ENCODE assay signal across 1 cellular context in genomic region chr2:95388878-95389255, GRCh38.
TF ChIP-seq lines count a peak whose summit lies in the region.

No MANE protein-coding gene starts in this region.

TF ChIP-seq in IMR-90, 13 proteins besides CTCF, POLR2A, EP300 and RAD21:
- no peak for TF ChIP-seq MAFK (IDR thresholded peaks at IDR 0.05; ENCODE audit: low read depth, low read length)
- TF ChIP-seq RCOR1 (IDR thresholded peaks at IDR 0.05; ENCODE audit: insufficient replicate concordance, low read length), result no peak
- no peak for TF ChIP-seq ELK1 (IDR thresholded peaks at IDR 0.05; ENCODE audit: borderline replicate concordance, low read depth, low read length)
- TF ChIP-seq USF2 (IDR thresholded peaks at IDR 0.05; ENCODE audit: low read depth, low read length), result no peak
- TF ChIP-seq MXI1 (IDR thresholded peaks at IDR 0.05; ENCODE audit: borderline replicate concordance, low read depth, low read length), result no peak
- no peak for TF ChIP-seq CHD1 (IDR thresholded peaks at IDR 0.05; ENCODE audit: low read depth, low read length)
- TF ChIP-seq BHLHE40 (IDR thresholded peaks at IDR 0.05; ENCODE audit: low read depth, low read length), result no peak
- no peak for TF ChIP-seq SMC3 (IDR thresholded peaks at IDR 0.05; ENCODE audit: low read depth, low read length)
- no peak for TF ChIP-seq MAZ (IDR thresholded peaks at IDR 0.05; ENCODE audit: borderline replicate concordance, low read depth, low read length)
- TF ChIP-seq RFX5 (IDR thresholded peaks at IDR 0.05; ENCODE audit: low read depth, low read length), result no peak
- TF ChIP-seq FOS (IDR thresholded peaks at IDR 0.05; ENCODE audit: low read depth, low read length), result no peak
- TF ChIP-seq CEBPB (IDR thresholded peaks at IDR 0.05; ENCODE audit: low read depth, low read length), result no peak
